Comparison of ENCODE assay signal across 15 cellular contexts in genomic region chr6:30890646-30891449, GRCh38. TPM values are rescaled to one million over a fixed set of nuclear protein-coding genes. Genes with fewer than 3 reads are reported as not detected.
DNase-seq lines count a peak whose midpoint lies in the region; ATAC-seq and TF ChIP-seq lines count a peak whose summit lies in the region.
"Had no signal": no experiment of that assay in that cellular context is flagged by ENCODE, and none has a peak within 500 bp of the region (broad histone marks: within the 10 kb centered on the region; RNA-seq: fewer than 3 reads in every experiment).

No MANE protein-coding gene starts in this region.

- H3K4me1 ChIP-seq in uterus = no peaks in the 10 kb centered on the region

- no peak overlapping the region for H3K27ac ChIP-seq in uterus
- H3K27ac ChIP-seq: gastrocnemius medialis had no signal

- peak; percentile 58 for DNase-seq in cardiac septum (ENCODE audit: low spot score)
- DNase-seq in left cardiac atrium = no peak
- peak; percentile 9 for DNase-seq in iPS-NIHi7 (ENCODE audit: extremely low spot score)
- peak; percentile 7 to 11 for DNase-seq in uterus
- DNase-seq in putamen (ENCODE audit: low spot score) = no peak
- DNase-seq in NCI-H2171 treated with DMSO at 0.1 percent for 48 hours (lab: John Stamatoyannopoulos, UW) = no peak
- DNase-seq: activated CD4-positive, alpha-beta T cell treated with anti-CD3 and anti-CD28 coated beads for 1 hour; activated T-cell treated with anti-CD3 and anti-CD28 coated beads for 4 hours; gastrocnemius medialis; mesenchymal stem cell; NCI-H1694 treated with DMSO at 0.1 percent for 48 hours; NCI-H526; stimulated activated naive CD4-positive, alpha-beta T cell had no signal

- no peak for TF ChIP-seq CTCF in uterus (IDR thresholded peaks at IDR 0.05)

- intact Hi-C loops in cardiac septum (cut with DNase I) = no loop called here
- intact Hi-C loops in left cardiac atrium (cut with DNase I) = no loop called here
- intact Hi-C loops in uterus (cut with DNase I; ENCODE audit: low total_unique reads) = no loop called here

- no peaks in the 10 kb centered on the region for H3K27me3 ChIP-seq in uterus
- H3K27me3 ChIP-seq: gastrocnemius medialis had no signal

- ATAC-seq in left cardiac atrium = no peak
- ATAC-seq: gastrocnemius medialis had no signal

- H3K9me3 ChIP-seq in uterus = no peaks in the 10 kb centered on the region
- H3K9me3 ChIP-seq: gastrocnemius medialis had no signal

- H3K36me3 ChIP-seq in uterus = no peaks in the 10 kb centered on the region

- H3K4me3 ChIP-seq in uterus = no peak overlapping the region
- H3K4me3 ChIP-seq: gastrocnemius medialis had no signal

- TF ChIP-seq POLR2A in uterus (IDR thresholded peaks at IDR 0.05) = no peak

RNA-seq across cellular contexts. Expression of gene DDR1, which starts 6.5 kb away (rescaled TPM):
- total RNA-seq in cardiac septum = 61.4 TPM
- total RNA-seq in left cardiac atrium = 10 to 100 TPM; 58.4 to 60.2 TPM
- total RNA-seq in uterus = 10 to 100 TPM in 2 of 4 donors, 1 to 10 TPM in 2; 2.1 to 74.1 (median 30.3) TPM

RNA-seq across cellular contexts. Expression of gene GTF2H4, which starts 17.2 kb away (rescaled TPM):
- total RNA-seq in cardiac septum (16.0 TPM), left cardiac atrium (10 to 100 TPM; 24.4 to 25.3 TPM), uterus (10 to 100 TPM in 3 of 4 donors, not detected in 1; 27.4 to 96.6 (median 65.2) TPM)

RNA-seq across cellular contexts. Expression of gene VARS2, which starts 23.2 kb away (rescaled TPM):
- total RNA-seq in cardiac septum = 24.7 TPM
- total RNA-seq in left cardiac atrium = 10 to 100 TPM; 14.0 to 18.7 TPM
- 10 to 100 TPM; 12.6 to 34.2 (median 22.4) TPM for total RNA-seq in uterus

RNA-seq across cellular contexts. Expression of gene SFTA2, which starts 41.1 kb away (rescaled TPM):
- not detected for total RNA-seq in cardiac septum
- total RNA-seq in left cardiac atrium = not detected
- total RNA-seq in uterus = 1 to 10 TPM in 1 of 4 donors, not detected in 3; 1.1 TPM
- total RNA-seq: gastrocnemius medialis; omental fat pad; T-helper 2 cell treated with Interferon-gamma antibody and Interleukin-4, amounts not matched to agents 100 ng/mL and 5 ng/mL, for 36 hours had no signal

RNA-seq across cellular contexts. Expression of gene MUCL3, which starts 49.9 kb away (rescaled TPM):
- total RNA-seq in cardiac septum (not detected), left cardiac atrium (not detected), uterus (under 1 TPM in 1 of 4 donors, not detected in 3; under 0.01 TPM)
- total RNA-seq: gastrocnemius medialis; T-helper 2 cell treated with Interferon-gamma antibody and Interleukin-4, amounts not matched to agents 100 ng/mL and 5 ng/mL, for 36 hours had no signal

Comparison
In these comparisons a context has a peak if more than half of its experiments do, and no peak if none do; other contexts are left out.
1. DNase-seq: peak in cardiac septum (single experiment), iPS-NIHi7 (single experiment) and uterus (2 of 2); none in left cardiac atrium (single experiment), putamen (single experiment) and NCI-H2171 treated with DMSO at 0.1 percent for 48 hours (single experiment).